ENCODE assay signal across 1 cellular context in the genomic region with DNA sequence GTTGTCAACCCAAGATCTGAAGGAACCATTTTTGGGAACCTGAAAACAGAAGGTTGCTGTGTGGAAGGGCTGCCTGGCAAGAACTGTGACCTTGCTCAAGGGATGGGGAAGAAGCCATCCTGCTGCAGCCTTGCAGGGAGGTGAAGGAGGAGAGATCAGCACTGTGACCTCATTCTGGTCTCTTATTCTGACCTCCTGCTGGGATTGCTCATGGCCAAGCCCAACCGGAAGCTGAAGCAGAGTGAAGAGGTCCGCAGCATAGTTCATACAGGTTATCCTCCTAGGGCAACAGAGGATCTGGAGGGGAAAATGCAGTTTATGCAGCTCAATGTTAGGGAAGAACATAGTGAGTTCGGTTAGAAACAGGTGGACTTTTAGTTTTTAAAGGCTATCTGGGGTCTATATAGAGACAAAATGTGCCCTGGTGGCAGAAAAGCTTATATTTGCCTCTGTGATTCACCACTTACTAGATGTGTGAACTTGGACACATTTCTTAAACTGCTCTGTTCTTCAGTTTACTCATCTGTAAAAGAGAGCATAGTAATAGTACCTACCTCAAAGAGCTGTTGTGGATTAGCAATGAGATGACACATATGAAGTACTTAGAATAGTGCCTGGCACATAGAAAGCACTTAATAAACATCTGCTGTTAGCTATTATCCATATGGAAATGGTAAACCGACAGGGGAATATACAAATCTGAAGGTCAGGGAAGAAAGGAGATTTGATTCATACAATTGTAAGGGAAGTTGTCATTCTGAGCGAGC.
TF ChIP-seq lines count a peak whose summit lies in the region.

No MANE protein-coding gene starts in this region.

TF ChIP-seq in GM23338, 12 proteins besides CTCF, POLR2A, EP300 and RAD21:
- TF ChIP-seq, protein P1, sequence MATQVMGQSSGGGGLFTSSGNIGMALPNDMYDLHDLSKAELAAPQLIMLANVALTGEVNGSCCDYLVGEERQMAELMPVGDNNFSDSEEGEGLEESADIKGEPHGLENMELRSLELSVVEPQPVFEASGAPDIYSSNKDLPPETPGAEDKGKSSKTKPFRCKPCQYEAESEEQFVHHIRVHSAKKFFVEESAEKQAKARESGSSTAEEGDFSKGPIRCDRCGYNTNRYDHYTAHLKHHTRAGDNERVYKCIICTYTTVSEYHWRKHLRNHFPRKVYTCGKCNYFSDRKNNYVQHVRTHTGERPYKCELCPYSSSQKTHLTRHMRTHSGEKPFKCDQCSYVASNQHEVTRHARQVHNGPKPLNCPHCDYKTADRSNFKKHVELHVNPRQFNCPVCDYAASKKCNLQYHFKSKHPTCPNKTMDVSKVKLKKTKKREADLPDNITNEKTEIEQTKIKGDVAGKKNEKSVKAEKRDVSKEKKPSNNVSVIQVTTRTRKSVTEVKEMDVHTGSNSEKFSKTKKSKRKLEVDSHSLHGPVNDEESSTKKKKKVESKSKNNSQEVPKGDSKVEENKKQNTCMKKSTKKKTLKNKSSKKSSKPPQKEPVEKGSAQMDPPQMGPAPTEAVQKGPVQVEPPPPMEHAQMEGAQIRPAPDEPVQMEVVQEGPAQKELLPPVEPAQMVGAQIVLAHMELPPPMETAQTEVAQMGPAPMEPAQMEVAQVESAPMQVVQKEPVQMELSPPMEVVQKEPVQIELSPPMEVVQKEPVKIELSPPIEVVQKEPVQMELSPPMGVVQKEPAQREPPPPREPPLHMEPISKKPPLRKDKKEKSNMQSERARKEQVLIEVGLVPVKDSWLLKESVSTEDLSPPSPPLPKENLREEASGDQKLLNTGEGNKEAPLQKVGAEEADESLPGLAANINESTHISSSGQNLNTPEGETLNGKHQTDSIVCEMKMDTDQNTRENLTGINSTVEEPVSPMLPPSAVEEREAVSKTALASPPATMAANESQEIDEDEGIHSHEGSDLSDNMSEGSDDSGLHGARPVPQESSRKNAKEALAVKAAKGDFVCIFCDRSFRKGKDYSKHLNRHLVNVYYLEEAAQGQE (IDR thresholded peaks at IDR 0.05; ENCODE audit: unreplicated experiment), result no peak
- TF ChIP-seq JUNB (IDR thresholded peaks at IDR 0.05; ENCODE audit: unreplicated experiment), result no peak
- TF ChIP-seq CREB1 (CRISPR knock-in tag; IDR thresholded peaks at IDR 0.05; ENCODE audit: low read depth), result no peak
- no peak for TF ChIP-seq EZH2 (IDR thresholded peaks at IDR 0.05; ENCODE audit: low read depth, unreplicated experiment)
- no peak for TF ChIP-seq ZNF114 (CRISPR knock-in tag; IDR thresholded peaks at IDR 0.05)
- TF ChIP-seq EZH2phosphoT487 (IDR thresholded peaks at IDR 0.05; ENCODE audit: unreplicated experiment), result no peak
- no peak for TF ChIP-seq POLR2AphosphoS5 (IDR thresholded peaks at IDR 0.05; ENCODE audit: low read depth)
- no peak for TF ChIP-seq NANOG (IDR thresholded peaks at IDR 0.05; ENCODE audit: borderline replicate concordance)
- TF ChIP-seq, protein P2, sequence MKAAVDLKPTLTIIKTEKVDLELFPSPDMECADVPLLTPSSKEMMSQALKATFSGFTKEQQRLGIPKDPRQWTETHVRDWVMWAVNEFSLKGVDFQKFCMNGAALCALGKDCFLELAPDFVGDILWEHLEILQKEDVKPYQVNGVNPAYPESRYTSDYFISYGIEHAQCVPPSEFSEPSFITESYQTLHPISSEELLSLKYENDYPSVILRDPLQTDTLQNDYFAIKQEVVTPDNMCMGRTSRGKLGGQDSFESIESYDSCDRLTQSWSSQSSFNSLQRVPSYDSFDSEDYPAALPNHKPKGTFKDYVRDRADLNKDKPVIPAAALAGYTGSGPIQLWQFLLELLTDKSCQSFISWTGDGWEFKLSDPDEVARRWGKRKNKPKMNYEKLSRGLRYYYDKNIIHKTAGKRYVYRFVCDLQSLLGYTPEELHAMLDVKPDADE (IDR thresholded peaks at IDR 0.05), result no peak
- TF ChIP-seq, protein P3, sequence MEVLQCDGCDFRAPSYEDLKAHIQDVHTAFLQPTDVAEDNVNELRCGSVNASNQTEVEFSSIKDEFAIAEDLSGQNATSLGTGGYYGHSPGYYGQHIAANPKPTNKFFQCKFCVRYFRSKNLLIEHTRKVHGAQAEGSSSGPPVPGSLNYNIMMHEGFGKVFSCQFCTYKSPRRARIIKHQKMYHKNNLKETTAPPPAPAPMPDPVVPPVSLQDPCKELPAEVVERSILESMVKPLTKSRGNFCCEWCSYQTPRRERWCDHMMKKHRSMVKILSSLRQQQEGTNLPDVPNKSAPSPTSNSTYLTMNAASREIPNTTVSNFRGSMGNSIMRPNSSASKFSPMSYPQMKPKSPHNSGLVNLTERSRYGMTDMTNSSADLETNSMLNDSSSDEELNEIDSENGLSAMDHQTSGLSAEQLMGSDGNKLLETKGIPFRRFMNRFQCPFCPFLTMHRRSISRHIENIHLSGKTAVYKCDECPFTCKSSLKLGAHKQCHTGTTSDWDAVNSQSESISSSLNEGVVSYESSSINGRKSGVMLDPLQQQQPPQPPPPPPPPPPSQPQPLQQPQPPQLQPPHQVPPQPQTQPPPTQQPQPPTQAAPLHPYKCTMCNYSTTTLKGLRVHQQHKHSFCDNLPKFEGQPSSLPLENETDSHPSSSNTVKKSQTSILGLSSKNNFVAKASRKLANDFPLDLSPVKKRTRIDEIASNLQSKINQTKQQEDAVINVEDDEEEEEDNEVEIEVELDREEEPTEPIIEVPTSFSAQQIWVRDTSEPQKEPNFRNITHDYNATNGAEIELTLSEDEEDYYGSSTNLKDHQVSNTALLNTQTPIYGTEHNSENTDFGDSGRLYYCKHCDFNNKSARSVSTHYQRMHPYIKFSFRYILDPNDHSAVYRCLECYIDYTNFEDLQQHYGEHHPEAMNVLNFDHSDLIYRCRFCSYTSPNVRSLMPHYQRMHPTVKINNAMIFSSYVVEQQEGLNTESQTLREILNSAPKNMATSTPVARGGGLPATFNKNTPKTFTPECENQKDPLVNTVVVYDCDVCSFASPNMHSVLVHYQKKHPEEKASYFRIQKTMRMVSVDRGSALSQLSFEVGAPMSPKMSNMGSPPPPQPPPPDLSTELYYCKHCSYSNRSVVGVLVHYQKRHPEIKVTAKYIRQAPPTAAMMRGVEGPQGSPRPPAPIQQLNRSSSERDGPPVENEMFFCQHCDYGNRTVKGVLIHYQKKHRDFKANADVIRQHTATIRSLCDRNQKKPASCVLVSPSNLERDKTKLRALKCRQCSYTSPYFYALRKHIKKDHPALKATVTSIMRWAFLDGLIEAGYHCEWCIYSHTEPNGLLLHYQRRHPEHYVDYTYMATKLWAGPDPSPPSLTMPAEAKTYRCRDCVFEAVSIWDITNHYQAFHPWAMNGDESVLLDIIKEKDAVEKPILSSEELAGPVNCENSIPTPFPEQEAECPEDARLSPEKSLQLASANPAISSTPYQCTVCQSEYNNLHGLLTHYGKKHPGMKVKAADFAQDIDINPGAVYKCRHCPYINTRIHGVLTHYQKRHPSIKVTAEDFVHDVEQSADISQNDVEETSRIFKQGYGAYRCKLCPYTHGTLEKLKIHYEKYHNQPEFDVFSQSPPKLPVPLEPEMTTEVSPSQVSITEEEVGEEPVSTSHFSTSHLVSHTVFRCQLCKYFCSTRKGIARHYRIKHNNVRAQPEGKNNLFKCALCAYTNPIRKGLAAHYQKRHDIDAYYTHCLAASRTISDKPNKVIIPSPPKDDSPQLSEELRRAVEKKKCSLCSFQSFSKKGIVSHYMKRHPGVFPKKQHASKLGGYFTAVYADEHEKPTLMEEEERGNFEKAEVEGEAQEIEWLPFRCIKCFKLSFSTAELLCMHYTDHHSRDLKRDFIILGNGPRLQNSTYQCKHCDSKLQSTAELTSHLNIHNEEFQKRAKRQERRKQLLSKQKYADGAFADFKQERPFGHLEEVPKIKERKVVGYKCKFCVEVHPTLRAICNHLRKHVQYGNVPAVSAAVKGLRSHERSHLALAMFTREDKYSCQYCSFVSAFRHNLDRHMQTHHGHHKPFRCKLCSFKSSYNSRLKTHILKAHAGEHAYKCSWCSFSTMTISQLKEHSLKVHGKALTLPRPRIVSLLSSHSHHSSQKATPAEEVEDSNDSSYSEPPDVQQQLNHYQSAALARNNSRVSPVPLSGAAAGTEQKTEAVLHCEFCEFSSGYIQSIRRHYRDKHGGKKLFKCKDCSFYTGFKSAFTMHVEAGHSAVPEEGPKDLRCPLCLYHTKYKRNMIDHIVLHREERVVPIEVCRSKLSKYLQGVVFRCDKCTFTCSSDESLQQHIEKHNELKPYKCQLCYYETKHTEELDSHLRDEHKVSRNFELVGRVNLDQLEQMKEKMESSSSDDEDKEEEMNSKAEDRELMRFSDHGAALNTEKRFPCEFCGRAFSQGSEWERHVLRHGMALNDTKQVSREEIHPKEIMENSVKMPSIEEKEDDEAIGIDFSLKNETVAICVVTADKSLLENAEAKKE (CRISPR knock-in tag; IDR thresholded peaks at IDR 0.05), result no peak
